14 cellular contexts compared by ENCODE assay signal in genomic region chr9:126615251-126615790, GRCh38. TPM values are rescaled to one million over a fixed set of nuclear protein-coding genes. Genes with fewer than 3 reads are reported as not detected.
A peak's percentile ranks its signal among the peaks of the same experiment; 100 is the strongest.
DNase-seq lines count a peak whose midpoint lies in the region; ATAC-seq, FAIRE-seq and TF ChIP-seq lines count a peak whose summit lies in the region.
"Had no signal": no experiment of that assay in that cellular context is flagged by ENCODE, and none has a peak within 500 bp of the region (broad histone marks: within the 10 kb centered on the region; RNA-seq: fewer than 3 reads in every experiment).

No MANE protein-coding gene starts in this region.

- peaks cover 26% of the 10 kb centered on the region for H3K4me1 Mint-ChIP-seq in activated CD4-positive, alpha-beta T cell treated with anti-CD3 and anti-CD28 coated beads, Interleukin-2, amount 10 ng/mL, durations not matched to agents 7 days and 5 days
- H3K4me1 Mint-ChIP-seq in glutamatergic neuron (ENCODE audit: low read depth, unreplicated experiment): peaks cover 12% of the 10 kb centered on the region

- POLR2A ChIA-PET in activated CD4-positive, alpha-beta T cell treated with anti-CD3 and anti-CD28 coated beads, Interleukin-2, amount 10 ng/mL, durations not matched to agents 7 days and 5 days (lab: Charles Lee): no interaction called here

- peaks cover 76% of the 10 kb centered on the region for H3K27me3 Mint-ChIP-seq in activated CD4-positive, alpha-beta T cell treated with anti-CD3 and anti-CD28 coated beads, Interleukin-2, amount 10 ng/mL, durations not matched to agents 7 days and 5 days
- H3K27me3 Mint-ChIP-seq in glutamatergic neuron (ENCODE audit: unreplicated experiment): peaks cover 43% of the 10 kb centered on the region

- no peak overlapping the region for H3K27ac Mint-ChIP-seq in activated CD4-positive, alpha-beta T cell treated with anti-CD3 and anti-CD28 coated beads, Interleukin-2, amount 10 ng/mL, durations not matched to agents 7 days and 5 days
- H3K27ac Mint-ChIP-seq in glutamatergic neuron (ENCODE audit: unreplicated experiment): no peak overlapping the region

- no peaks in the 10 kb centered on the region for H3K36me3 Mint-ChIP-seq in activated CD4-positive, alpha-beta T cell treated with anti-CD3 and anti-CD28 coated beads, Interleukin-2, amount 10 ng/mL, durations not matched to agents 7 days and 5 days (ENCODE audit: low read depth)
- peaks cover 5% of the 10 kb centered on the region for H3K36me3 Mint-ChIP-seq in glutamatergic neuron (ENCODE audit: unreplicated experiment)

- ATAC-seq in GM21825 (IDR thresholded peaks at IDR 0.05; ENCODE audit: unreplicated experiment) (no peak), HG02885 (IDR thresholded peaks at IDR 0.05; ENCODE audit: poor library complexity, unreplicated experiment) (no peak)

- DNase-seq in activated CD4-positive, alpha-beta T cell treated with anti-CD3 and anti-CD28 coated beads, Interleukin-2, amount 10 ng/mL, durations not matched to agents 7 days and 5 days: peak; percentile 59
- DNase-seq in activated CD4-positive, alpha-beta T cell treated with anti-CD3 and anti-CD28 coated beads, Interleukin-2, amount 50 U/mL, for 4 hours: no peak
- DNase-seq in RPMI8226 (peak; percentile 80), glutamatergic neuron (peak; percentile 43), small intestine (peak; percentile 42), anterior cingulate cortex (lab: John Stamatoyannopoulos, UW) (no peak)
- DNase-seq: C1 segment of cervical spinal cord; central memory CD4-positive, alpha-beta T cell; GOT3; substantia nigra had no signal

- CTCF ChIA-PET in activated CD4-positive, alpha-beta T cell treated with anti-CD3 and anti-CD28 coated beads, Interleukin-2, amount 10 ng/mL, durations not matched to agents 7 days and 5 days (lab: Charles Lee): no interaction called here

- no peak overlapping the region for H3K4me3 ChIP-seq in small intestine (ENCODE audit: low read depth in 1 of 2, low read length in 2 of 2)

- peaks cover 0 to 4% of the 10 kb centered on the region in 2 donors for H3K4me1 ChIP-seq in small intestine (ENCODE audit: control insufficient read depth in 2 of 2, insufficient read depth in 1 of 2, low read depth in 1 of 2, low read length in 1 of 2)

- no peaks in the 10 kb centered on the region for H3K9me3 ChIP-seq in small intestine (ENCODE audit: control insufficient read depth, low read depth)

- no peak overlapping the region for H3K4me3 Mint-ChIP-seq in activated CD4-positive, alpha-beta T cell treated with anti-CD3 and anti-CD28 coated beads, Interleukin-2, amount 10 ng/mL, durations not matched to agents 7 days and 5 days
- no peak overlapping the region for H3K4me3 Mint-ChIP-seq in glutamatergic neuron (ENCODE audit: unreplicated experiment)

- H3K9me3 Mint-ChIP-seq in activated CD4-positive, alpha-beta T cell treated with anti-CD3 and anti-CD28 coated beads, Interleukin-2, amount 10 ng/mL, durations not matched to agents 7 days and 5 days: no peaks in the 10 kb centered on the region
- peaks cover 10% of the 10 kb centered on the region for H3K9me3 Mint-ChIP-seq in glutamatergic neuron (ENCODE audit: unreplicated experiment)
- H3K9me3 Mint-ChIP-seq: neural crest cell had no signal

- H3K36me3 ChIP-seq in small intestine (ENCODE audit: control insufficient read depth in 2 of 2, insufficient read depth in 2 of 2, low read length in 2 of 2): no peaks in the 10 kb centered on the region

- peaks cover 26 to 68% of the 10 kb centered on the region in 2 donors for H3K27me3 ChIP-seq in small intestine (ENCODE audit: control insufficient read depth in 2 of 2, insufficient read depth in 2 of 2, low read length in 2 of 2)

- no peak for TF ChIP-seq CTCF in glutamatergic neuron (IDR thresholded peaks at IDR 0.05; ENCODE audit: partially characterized antibody, unreplicated experiment)

- no peak overlapping the region for H3K27ac ChIP-seq in small intestine (ENCODE audit: low read depth in 1 of 2, low read length in 1 of 2)

- no peak for FAIRE-seq in small intestine (lab: Jason Lieb, UNC)
- FAIRE-seq: RCC 7860 had no signal

- 2 to 4% (median 3%) methylated on average over 37 to 61 of the region's 61 CpGs for WGBS in small intestine, 3 donors

RNA-seq across cellular contexts. Expression of gene LMX1B, which starts 1.6 kb away (rescaled TPM):
- not detected for total RNA-seq in activated CD4-positive, alpha-beta T cell treated with anti-CD3 and anti-CD28 coated beads, Interleukin-2, amount 10 ng/mL, durations not matched to agents 7 days and 5 days
- 0.27 TPM for total RNA-seq in glutamatergic neuron (ENCODE audit: unreplicated experiment)
- polyA plus RNA-seq in small intestine: under 1 TPM in 1 of 3 donors, not detected in 2; 0.13 TPM

Comparison
In these comparisons a context has a peak if more than half of its experiments do, and no peak if none do; other contexts are left out.
1. DNase-seq: peak in activated CD4-positive, alpha-beta T cell treated with anti-CD3 and anti-CD28 coated beads, Interleukin-2, amount 10 ng/mL, durations not matched to agents 7 days and 5 days (single experiment), RPMI8226 (single experiment), glutamatergic neuron (single experiment) and small intestine (single experiment); none in activated CD4-positive, alpha-beta T cell treated with anti-CD3 and anti-CD28 coated beads, Interleukin-2, amount 50 U/mL, for 4 hours (0 of 2) and anterior cingulate cortex (0 of 58).